8 cellular contexts compared by ENCODE assay signal in genomic region chr5:23139338-23140171, GRCh38.
DNase-seq lines count a peak whose midpoint lies in the region; ATAC-seq and TF ChIP-seq lines count a peak whose summit lies in the region.

No MANE protein-coding gene starts in this region.

- TF ChIP-seq POLR2A in suprapubic skin (IDR thresholded peaks at IDR 0.05), result no peak

- H3K27ac ChIP-seq in substantia nigra (ENCODE audit: low read depth, low read length, poor library complexity, severe bottlenecking), result no peak overlapping the region
- no peak overlapping the region for H3K27ac ChIP-seq in coronary artery
- H3K27ac ChIP-seq in suprapubic skin, result no peak overlapping the region

- no peak for TF ChIP-seq CTCF in coronary artery (IDR thresholded peaks at IDR 0.05)
- peak in 1 of 2 donors; percentile 18 for TF ChIP-seq CTCF in suprapubic skin (IDR thresholded peaks at IDR 0.05)

- no peaks in the 10 kb centered on the region for H3K36me3 ChIP-seq in suprapubic skin

- no peaks in the 10 kb centered on the region for H3K27me3 ChIP-seq in suprapubic skin

- H3K9me3 ChIP-seq in suprapubic skin, result no peaks in the 10 kb centered on the region

- peak; percentile 3 for DNase-seq in HuH-7 (ENCODE audit: low spot score)
- peak; percentile 39 for DNase-seq in SKM-1 treated with dmso at 0.1 percent for 144 hours (lab: John Stamatoyannopoulos, UW; ENCODE audit: unreplicated experiment)
- DNase-seq in left lobe of liver (ENCODE audit: low spot score), result no peak
- DNase-seq in substantia nigra (lab: John Stamatoyannopoulos, UW), result no peak
- DNase-seq in coronary artery (ENCODE audit: low spot score), result no peak
- DNase-seq in suprapubic skin (ENCODE audit: low spot score in 2 of 2), result no peak

- no peak overlapping the region for H3K4me3 ChIP-seq in coronary artery
- no peak overlapping the region for H3K4me3 ChIP-seq in suprapubic skin

- no peaks in the 10 kb centered on the region for H3K4me1 ChIP-seq in suprapubic skin

- peak; percentile 77 for ATAC-seq in GM18858 (IDR thresholded peaks at IDR 0.05; ENCODE audit: unreplicated experiment)
- ATAC-seq in left lobe of liver, result peak; percentile 97
- ATAC-seq in GM18873 (IDR thresholded peaks at IDR 0.05; ENCODE audit: low FRiP score, unreplicated experiment), result no peak

- TF ChIP-seq EP300 in suprapubic skin (IDR thresholded peaks at IDR 0.05), result no peak

- WGBS in suprapubic skin, result 6% methylated on average over 4 of the region's 4 CpGs

Comparison
In these comparisons a context has a peak if more than half of its experiments do, and no peak if none do; other contexts are left out.
1. DNase-seq: peak in HuH-7 (single experiment) and SKM-1 treated with dmso at 0.1 percent for 144 hours (single experiment); none in left lobe of liver (single experiment), substantia nigra (0 of 49), coronary artery (single experiment) and suprapubic skin (0 of 2).